Comparison of ENCODE assay signal across 9 cellular contexts in the genomic region with DNA sequence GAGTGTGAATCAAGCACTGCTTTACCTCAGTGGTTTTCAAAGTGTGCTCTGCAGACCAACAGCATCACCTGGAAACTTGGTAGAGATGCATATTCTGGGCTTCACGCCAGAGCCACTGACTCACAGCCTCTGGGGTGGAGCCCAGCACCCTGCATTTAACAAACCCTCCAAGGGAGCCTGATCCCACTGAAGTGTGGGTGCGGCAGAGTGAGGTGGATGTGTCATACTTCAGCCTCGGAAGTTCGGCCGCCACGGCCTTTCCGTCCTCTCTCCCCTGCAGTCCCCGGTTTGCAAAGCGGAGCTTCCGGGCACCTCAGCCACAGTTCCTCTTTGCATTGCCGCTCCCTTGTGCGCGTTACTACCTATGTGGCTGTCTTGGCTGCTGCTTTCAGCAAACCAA. TPM values are rescaled to one million over a fixed set of nuclear protein-coding genes. Genes with fewer than 3 reads are reported as not detected.
DNase-seq lines count a peak whose midpoint lies in the region; ATAC-seq and TF ChIP-seq lines count a peak whose summit lies in the region.
"Had no signal": no experiment of that assay in that cellular context is flagged by ENCODE, and none has a peak within 500 bp of the region (broad histone marks: within the 10 kb centered on the region; RNA-seq: fewer than 3 reads in every experiment).

No MANE protein-coding gene starts in this region.

- no peaks in the 10 kb centered on the region for H3K36me3 ChIP-seq in thyroid gland
- no peaks in the 10 kb centered on the region for H3K36me3 ChIP-seq in gastroesophageal sphincter

- peak overlapping the region; percentile 18 for H3K27ac Mint-ChIP-seq in Calu3 (ENCODE audit: unreplicated experiment)
- peak overlapping the region in 1 of 2 donors; percentile 28 for H3K27ac Mint-ChIP-seq in T-cell

- H3K4me1 Mint-ChIP-seq in Calu3 (ENCODE audit: low read depth, unreplicated experiment) (peaks cover 25% of the 10 kb centered on the region), T-cell (peaks cover 0 to 4% (median 2%) of the 10 kb centered on the region in 3 donors)

- POLR2A ChIA-PET in T-cell (lab: Charles Lee), result interaction anchor here in 1 of 2 donors (1.1 kb wide), 1 partner anchor 21 kb away, joined by 3 read pairs; no protein-coding TSS in a partner anchor

- no TSS peak for BruUV-seq in Calu3 (replicated peaks; lab: Mats Ljungman, UMichigan)

- peak; percentile 86 for DNase-seq in Calu3
- peak; percentile 97 for DNase-seq in LoVo (ENCODE audit: low spot score)
- peak in 8 of 34 experiments; percentile 1 to 31 (median 6) for DNase-seq in T-cell
- peak; percentile 57 for DNase-seq in epithelial cell of proximal tubule (ENCODE audit: low read depth)
- DNase-seq in thyroid gland, result peak; percentile 83 to 88
- DNase-seq in NCI-H1694 treated with DMSO at 0.1 percent for 48 hours (lab: John Stamatoyannopoulos, UW), result no peak
- DNase-seq: naive B cell had no signal

- TF ChIP-seq EP300 in gastroesophageal sphincter (IDR thresholded peaks at IDR 0.05), result no peak

- peaks cover 0 to 7% of the 10 kb centered on the region in 2 donors for H3K4me1 ChIP-seq in thyroid gland
- H3K4me1 ChIP-seq in gastroesophageal sphincter, result no peaks in the 10 kb centered on the region

- H3K4me3 Mint-ChIP-seq in Calu3 (ENCODE audit: low read depth, unreplicated experiment) (no peak overlapping the region), T-cell (no peak overlapping the region)
- H3K4me3 Mint-ChIP-seq: naive B cell had no signal

- H3K27me3 Mint-ChIP-seq in Calu3 (ENCODE audit: unreplicated experiment) (no peaks in the 10 kb centered on the region), T-cell (peaks cover 5 to 12% of the 10 kb centered on the region in 2 donors)

- no peaks in the 10 kb centered on the region for H3K36me3 Mint-ChIP-seq in Calu3 (ENCODE audit: insufficient read depth, unreplicated experiment)
- no peaks in the 10 kb centered on the region for H3K36me3 Mint-ChIP-seq in T-cell

- H3K4me3 ChIP-seq in epithelial cell of proximal tubule (ENCODE audit: low read depth, low read length) (no peak overlapping the region), thyroid gland (replicated peaks in 1 of 3) (no peak overlapping the region), gastroesophageal sphincter (no peak overlapping the region)

- H3K27ac ChIP-seq in thyroid gland (no peak overlapping the region), gastroesophageal sphincter (no peak overlapping the region)

- H3K9me3 ChIP-seq in thyroid gland, result no peaks in the 10 kb centered on the region
- H3K9me3 ChIP-seq in gastroesophageal sphincter, result no peaks in the 10 kb centered on the region

- no peaks in the 10 kb centered on the region for H3K9me3 Mint-ChIP-seq in Calu3 (ENCODE audit: low read depth, unreplicated experiment)
- no peaks in the 10 kb centered on the region for H3K9me3 Mint-ChIP-seq in T-cell

- WGBS in thyroid gland, 2 donors, result 55 to 58% methylated on average over 13 of the region's 13 CpGs
- WGBS in gastroesophageal sphincter (ENCODE audit: low coverage in 1 of 2), 2 donors, result no CpG with 5 or more reads among the region's 13 CpGs

- intact Hi-C loops in Calu3 (cut with micrococcal nuclease; ENCODE audit: unreplicated experiment), result loop anchor here (2.0 to 10.0 kb wide), 3 partner anchors 34 to 1165 kb away; a partner anchor contains a TSS
- intact Hi-C loops in thyroid gland (cut with DNase I), result no loop called here

- ATAC-seq in T-cell (replicated peaks in 1 of 4), result peak; percentile 24 to 83 (median 66)
- ATAC-seq in gastroesophageal sphincter, result no peak
- no peak for ATAC-seq in HG02798 (IDR thresholded peaks at IDR 0.05; ENCODE audit: poor library complexity, unreplicated experiment)

- CTCF ChIA-PET in Calu3 (lab: Charles Lee), result interaction anchor here (1.0 to 1.8 kb wide), 4 partner anchors 21 to 212 kb away, joined by 3 to 7 read pairs (median 4); no protein-coding TSS in a partner anchor
- CTCF ChIA-PET in T-cell (lab: Charles Lee), result interaction anchor here (0.9 to 1.8 kb wide), 7 partner anchors 12 to 642 kb away, joined by 3 to 14 read pairs (median 3); a partner anchor contains a TSS

- TF ChIP-seq POLR2A in thyroid gland (IDR thresholded peaks at IDR 0.05) (no peak), gastroesophageal sphincter (IDR thresholded peaks at IDR 0.05) (no peak)

- H3K27me3 ChIP-seq in thyroid gland (no peaks in the 10 kb centered on the region), gastroesophageal sphincter (peaks cover 23% of the 10 kb centered on the region)

- TF ChIP-seq CTCF in Calu3 (IDR thresholded peaks at IDR 0.05; ENCODE audit: unreplicated experiment) (no peak), epithelial cell of proximal tubule (conservative IDR thresholded peaks at IDR 0.05; ENCODE audit: low read depth, low read length) (no peak), thyroid gland (IDR thresholded peaks at IDR 0.05) (no peak), gastroesophageal sphincter (IDR thresholded peaks at IDR 0.05) (no peak)

RNA-seq across cellular contexts. Expression of a gene that starts 33.3 kb away (rescaled TPM):
- total RNA-seq in Calu3 (2022), result 16.3 and 17.4 TPM in 2 replicates
- 10 to 100 TPM; 30.6 to 40.6 (median 38.6) TPM for total RNA-seq in T-cell
- total RNA-seq in epithelial cell of proximal tubule, result 90.9 and 141 TPM in 2 replicates
- total RNA-seq in thyroid gland, result 100 to 1,000 TPM in 2 of 4 donors, 10 to 100 TPM in 2; 55.3 to 127 (median 92.9) TPM
- total RNA-seq in gastroesophageal sphincter, result 10 to 100 TPM; 35.2 to 67.7 (median 42.0) TPM

RNA-seq across cellular contexts. Expression of a gene that starts 33.6 kb away (rescaled TPM):
- total RNA-seq in Calu3 (2022) (0.32 TPM in 1 of 2 replicates, not detected in the other), T-cell (1 to 10 TPM; 1.2 to 3.7 (median 2.9) TPM), epithelial cell of proximal tubule (0.22 and 0.75 TPM in 2 replicates), thyroid gland (under 1 TPM; 0.11 to 0.46 (median 0.14) TPM), gastroesophageal sphincter (1 to 10 TPM in 3 of 4 donors, under 1 TPM in 1; 0.13 to 2.1 (median 1.3) TPM)

Comparison
In these comparisons a context has a peak if more than half of its experiments do, and no peak if none do; other contexts are left out.
1. ATAC-seq: peak in T-cell (4 of 4); none in gastroesophageal sphincter (single experiment) and HG02798 (single experiment).